In genomic region chr3:150135321-150135721, GRCh38 we compare ENCODE assay signal across 27 cellular contexts.
DNase-seq lines count a peak whose midpoint lies in the region; TF ChIP-seq lines count a peak whose summit lies in the region.
"Had no signal": no experiment of that assay in that cellular context is flagged by ENCODE, and none has a peak within 500 bp of the region (broad histone marks: within the 10 kb centered on the region; RNA-seq: fewer than 3 reads in every experiment).

No MANE protein-coding gene starts in this region.

- H3K27ac ChIP-seq in mesenchymal stem cell (ENCODE audit: low read length, poor library complexity, severe bottlenecking) = no peak overlapping the region
- H3K27ac ChIP-seq in prostate gland = no peak overlapping the region
- H3K27ac ChIP-seq in neuronal stem cell (replicated peaks; ENCODE audit: low read length) = no peak overlapping the region
- H3K27ac ChIP-seq: A549, adrenal gland, colonic mucosa, SJSA1, upper lobe of left lung had no signal

- H2BK120ac ChIP-seq in mesenchymal stem cell (ENCODE audit: low read depth, low read length) (no peak overlapping the region), neuronal stem cell (ENCODE audit: low read depth, low read length) (no peak overlapping the region)

- H3K4me3 ChIP-seq in mesenchymal stem cell (ENCODE audit: insufficient read depth in 1 of 2, low read depth in 1 of 2, low read length in 2 of 2) = no peak overlapping the region
- H3K4me3 ChIP-seq in prostate gland = no peak overlapping the region
- H3K4me3 ChIP-seq in neuronal stem cell (ENCODE audit: low read length in 2 of 2) = no peak overlapping the region
- H3K4me3 ChIP-seq: A549, adrenal gland, colonic mucosa, SJSA1, upper lobe of left lung had no signal

- H3K36me3 ChIP-seq in mesenchymal stem cell (ENCODE audit: control insufficient read depth in 1 of 2, insufficient read depth in 2 of 2, low read depth in 1 of 2, low read length in 2 of 2) = no peaks in the 10 kb centered on the region
- no peaks in the 10 kb centered on the region for H3K36me3 ChIP-seq in prostate gland
- no peaks in the 10 kb centered on the region for H3K36me3 ChIP-seq in neuronal stem cell (replicated peaks in 1 of 2; ENCODE audit: control insufficient read depth in 2 of 2, insufficient read depth in 2 of 2, low read length in 2 of 2)
- H3K36me3 ChIP-seq: adrenal gland, colonic mucosa, SJSA1, upper lobe of left lung had no signal

- no peak for TF ChIP-seq POLR2A in prostate gland (IDR thresholded peaks at IDR 0.05)

- H3K4me1 ChIP-seq in mesenchymal stem cell (ENCODE audit: control insufficient read depth, insufficient read depth, low read depth, low read length) (peaks cover 2% of the 10 kb centered on the region), prostate gland (replicated peaks) (peaks cover 4% of the 10 kb centered on the region), neuronal stem cell (ENCODE audit: control insufficient read depth in 2 of 2, insufficient read depth in 1 of 2, low read depth in 1 of 2, low read length in 2 of 2) (peaks cover 4 to 5% of the 10 kb centered on the region in 2 donors)
- H3K4me1 ChIP-seq: A549, adrenal gland, colonic mucosa, upper lobe of left lung had no signal

- H2BK15ac ChIP-seq in mesenchymal stem cell (ENCODE audit: low read depth, poor library complexity, severe bottlenecking) = no peak overlapping the region
- H2BK15ac ChIP-seq in neuronal stem cell (ENCODE audit: low read length) = no peak overlapping the region

- no peak overlapping the region for H2BK12ac ChIP-seq in mesenchymal stem cell (ENCODE audit: low read length in 2 of 2)
- H2BK12ac ChIP-seq in neuronal stem cell (ENCODE audit: low read length) = no peak overlapping the region

- H3K4ac ChIP-seq in mesenchymal stem cell (ENCODE audit: low read depth in 1 of 2, low read length in 2 of 2) = no peak overlapping the region
- H3K4ac ChIP-seq in neuronal stem cell (ENCODE audit: low read length) = no peak overlapping the region

- H2AFZ ChIP-seq in mesenchymal stem cell (ENCODE audit: low read depth, low read length) (no peak overlapping the region), neuronal stem cell (ENCODE audit: low read length) (no peak overlapping the region)

- H2AK5ac ChIP-seq in mesenchymal stem cell (ENCODE audit: low read length, severe bottlenecking) (no peak overlapping the region), neuronal stem cell (ENCODE audit: low read depth, low read length) (no peak overlapping the region)

- intact Hi-C loops in prostate gland (cut with DNase I) = no loop called here

- no peak overlapping the region for H3K9ac ChIP-seq in mesenchymal stem cell (ENCODE audit: low read length)
- no peak overlapping the region for H3K9ac ChIP-seq in neuronal stem cell (ENCODE audit: low read depth, low read length, poor library complexity)

- H4K8ac ChIP-seq in mesenchymal stem cell (ENCODE audit: low read length) (no peak overlapping the region), neuronal stem cell (ENCODE audit: low read depth, low read length) (no peak overlapping the region)

- H4K91ac ChIP-seq in mesenchymal stem cell (ENCODE audit: low read length) (no peak overlapping the region), neuronal stem cell (ENCODE audit: low read depth, low read length, poor library complexity) (no peak overlapping the region)

- H3K23ac ChIP-seq in mesenchymal stem cell (ENCODE audit: low read length in 2 of 2) = no peak overlapping the region
- no peak overlapping the region for H3K23ac ChIP-seq in neuronal stem cell (ENCODE audit: low read depth, low read length, poor library complexity)

- H3K18ac ChIP-seq in mesenchymal stem cell (ENCODE audit: low read depth in 1 of 2, low read length in 2 of 2) (no peak overlapping the region), neuronal stem cell (ENCODE audit: low read length) (no peak overlapping the region)

- no peak overlapping the region for H3K14ac ChIP-seq in mesenchymal stem cell (ENCODE audit: low read length in 2 of 2)
- H3K14ac ChIP-seq in neuronal stem cell (ENCODE audit: low read length) = no peak overlapping the region

- H3K4me2 ChIP-seq in mesenchymal stem cell (ENCODE audit: low read length, poor library complexity, severe bottlenecking) = no peak overlapping the region
- H3K4me2 ChIP-seq in neuronal stem cell (ENCODE audit: insufficient read depth, low read length, poor library complexity, severe bottlenecking) = no peak overlapping the region
- H3K4me2 ChIP-seq: A549 had no signal

- no peaks in the 10 kb centered on the region for H3K9me3 ChIP-seq in mesenchymal stem cell (ENCODE audit: control insufficient read depth, low read length)
- no peaks in the 10 kb centered on the region for H3K9me3 ChIP-seq in prostate gland
- no peaks in the 10 kb centered on the region for H3K9me3 ChIP-seq in neuronal stem cell (replicated peaks in 1 of 2; ENCODE audit: control insufficient read depth in 2 of 2, insufficient read depth in 1 of 2, low read depth in 1 of 2, low read length in 2 of 2)
- H3K9me3 ChIP-seq: A549, adrenal gland, colonic mucosa, SJSA1, upper lobe of left lung had no signal

- TF ChIP-seq CTCF in prostate gland (IDR thresholded peaks at IDR 0.05) = no peak

- H3K79me1 ChIP-seq in mesenchymal stem cell (replicated peaks; ENCODE audit: low read length, poor library complexity, severe bottlenecking) (no peaks in the 10 kb centered on the region), neuronal stem cell (ENCODE audit: low read depth, low read length) (no peaks in the 10 kb centered on the region)

- DNase-seq in AG20443 (ENCODE audit: low spot score) (peak; percentile 59), HCEC 1CT (peak; percentile 39), fibroblast of gingiva (ENCODE audit: low read depth) (peak; percentile 76), mesenchymal stem cell (peak; percentile 83), DMS153 treated with DMSO at 0.1 percent for 48 hours (lab: John Stamatoyannopoulos, UW; ENCODE audit: unreplicated experiment) (no peak), NCI-H1930 (lab: John Stamatoyannopoulos, UW) (no peak), prostate gland (ENCODE audit: low spot score) (no peak), neuronal stem cell (ENCODE audit: low spot score) (no peak)
- DNase-seq: activated CD4-positive, alpha-beta T cell treated with anti-CD3 and anti-CD28 coated beads for 1 hour; activated CD8-positive, alpha-beta memory T cell treated with anti-CD3 and anti-CD28 coated beads for 24 hours; activated naive CD4-positive, alpha-beta T cell; activated T-cell treated with anti-CD3 and anti-CD28 coated beads, Interleukin-2, amount 50 U/mL, for 24 hours; adrenal gland; C1 segment of cervical spinal cord; colonic mucosa; effector memory CD4-positive, alpha-beta T cell; Karpas-422; MV-4-11; naive B cell; NCI-H2171 treated with DMSO at 0.1 percent for 48 hours; NCI-H524; small intestine; stimulated activated CD4-positive, alpha-beta T cell treated with anti-CD3 and anti-CD28 coated beads, Interleukin-2, amount 100 ng/mL, for 24 hours; T-helper 1 cell; upper lobe of left lung had no signal

- no peak overlapping the region for H2BK5ac ChIP-seq in mesenchymal stem cell (ENCODE audit: low read depth, low read length, poor library complexity, severe bottlenecking)
- no peak overlapping the region for H2BK5ac ChIP-seq in neuronal stem cell (ENCODE audit: low read length)

- 84% methylated on average over 1 of the region's 1 CpG for WGBS in mesenchymal stem cell
- 82% methylated on average over 1 of the region's 1 CpG for WGBS in prostate gland
- no CpG with 5 or more reads among the region's 1 CpG for WGBS in neuronal stem cell (ENCODE audit: extremely low coverage in 2 of 2, insufficient read length in 2 of 2, insufficient replicate concordance in 1 of 2), 2 donors

- H3K27me3 ChIP-seq in mesenchymal stem cell (ENCODE audit: control insufficient read depth in 1 of 2, insufficient read depth in 1 of 2, low read length in 2 of 2) = peaks cover 0 to 12% of the 10 kb centered on the region in 2 experiments
- H3K27me3 ChIP-seq in prostate gland (replicated peaks; ENCODE audit: insufficient read depth) = no peaks in the 10 kb centered on the region
- no peaks in the 10 kb centered on the region for H3K27me3 ChIP-seq in neuronal stem cell (ENCODE audit: control insufficient read depth in 3 of 3, insufficient read depth in 3 of 3, low read depth in 1 of 3, low read length in 3 of 3)
- H3K27me3 ChIP-seq: adrenal gland, colonic mucosa, SJSA1, upper lobe of left lung had no signal

Comparison
In these comparisons a context has a peak if more than half of its experiments do, and no peak if none do; other contexts are left out.
1. DNase-seq: peak in AG20443 (single experiment), HCEC 1CT (single experiment), fibroblast of gingiva (single experiment) and mesenchymal stem cell (single experiment); none in DMS153 treated with DMSO at 0.1 percent for 48 hours (single experiment), NCI-H1930 (0 of 2), prostate gland (single experiment) and neuronal stem cell (single experiment).